Comparison of ENCODE assay signal across 19 cellular contexts in genomic region chr12:106723416-106723815, GRCh38. TPM values are rescaled to one million over a fixed set of nuclear protein-coding genes. Genes with fewer than 3 reads are reported as not detected.
DNase-seq lines count a peak whose midpoint lies in the region; ATAC-seq, FAIRE-seq and TF ChIP-seq lines count a peak whose summit lies in the region.
"Had no signal": no experiment of that assay in that cellular context is flagged by ENCODE, and none has a peak within 500 bp of the region (broad histone marks: within the 10 kb centered on the region; RNA-seq: fewer than 3 reads in every experiment).

No MANE protein-coding gene starts in this region.

- no peak overlapping the region for H3K27ac Mint-ChIP-seq in WTC11
- no peak overlapping the region for H3K27ac Mint-ChIP-seq in osteocyte (ENCODE audit: unreplicated experiment)
- H3K27ac Mint-ChIP-seq in MCF 10A (ENCODE audit: low read depth, unreplicated experiment) = no peak overlapping the region
- H3K27ac Mint-ChIP-seq in natural killer cell = no peak overlapping the region
- H3K27ac Mint-ChIP-seq: CD4-positive, CD25-positive, alpha-beta regulatory T cell had no signal

- H3K27me3 ChIP-seq in transverse colon (no peaks in the 10 kb centered on the region), neuronal stem cell (ENCODE audit: control insufficient read depth in 3 of 3, insufficient read depth in 3 of 3, low read depth in 1 of 3, low read length in 3 of 3) (no peaks in the 10 kb centered on the region)
- H3K27me3 ChIP-seq: BE2C had no signal

- in situ Hi-C loops in transverse colon (cut with MboI; ENCODE audit: low pct_ligation_motif_present in 1 of 4, low pct_unique_long_range_greater_than_20kb in 1 of 4, low sequenced_read_pairs in 3 of 4) = no loop called here

- ATAC-seq in WTC11 (peak; percentile 19; the same call in 1 of the 2 replicates), left colon (peak; percentile 84), natural killer cell (no peak)

- H3K9me3 Mint-ChIP-seq in WTC11 = peaks cover 4% of the 10 kb centered on the region
- no peaks in the 10 kb centered on the region for H3K9me3 Mint-ChIP-seq in osteocyte (ENCODE audit: unreplicated experiment)
- H3K9me3 Mint-ChIP-seq in MCF 10A (ENCODE audit: unreplicated experiment) = no peaks in the 10 kb centered on the region
- no peaks in the 10 kb centered on the region for H3K9me3 Mint-ChIP-seq in natural killer cell
- H3K9me3 Mint-ChIP-seq: CD4-positive, CD25-positive, alpha-beta regulatory T cell had no signal

- H3K14ac ChIP-seq in neuronal stem cell (ENCODE audit: low read length) = no peak overlapping the region

- no peak overlapping the region for H2BK15ac ChIP-seq in neuronal stem cell (ENCODE audit: low read length)

- peaks cover 0 to 8% (median 0%) of the 10 kb centered on the region in 4 donors for H3K4me1 ChIP-seq in transverse colon
- H3K4me1 ChIP-seq in neuronal stem cell (ENCODE audit: control insufficient read depth in 2 of 2, insufficient read depth in 1 of 2, low read depth in 1 of 2, low read length in 2 of 2) = peaks cover 7 to 18% of the 10 kb centered on the region in 2 donors
- H3K4me1 ChIP-seq: BE2C, Caco-2, HAP-1 had no signal

- no peak overlapping the region for H3K18ac ChIP-seq in neuronal stem cell (ENCODE audit: low read length)

- H3K4me3 ChIP-seq in transverse colon = no peak overlapping the region
- H3K4me3 ChIP-seq in neuronal stem cell (ENCODE audit: low read length in 2 of 2) = no peak overlapping the region
- H3K4me3 ChIP-seq: HAP-1 had no signal

- H3K4me3 Mint-ChIP-seq in WTC11 (no peak overlapping the region), osteocyte (ENCODE audit: unreplicated experiment) (no peak overlapping the region), MCF 10A (ENCODE audit: unreplicated experiment) (no peak overlapping the region), natural killer cell (no peak overlapping the region)
- H3K4me3 Mint-ChIP-seq: CD4-positive, CD25-positive, alpha-beta regulatory T cell had no signal

- CTCF ChIA-PET in WTC11 (lab: Charles Lee) (interaction anchor here (0.9 to 1.1 kb wide), 2 partner anchors 45 to 119 kb away, joined by 3 to 4 read pairs; no protein-coding TSS in a partner anchor), MCF 10A (lab: Yijun Ruan, JAX) (no interaction called here)

- no peaks in the 10 kb centered on the region for H3K9me3 ChIP-seq in transverse colon
- H3K9me3 ChIP-seq in neuronal stem cell (replicated peaks in 1 of 2; ENCODE audit: control insufficient read depth in 2 of 2, insufficient read depth in 1 of 2, low read depth in 1 of 2, low read length in 2 of 2) = peaks cover 0 to 13% of the 10 kb centered on the region in 2 donors
- H3K9me3 ChIP-seq: BE2C, Caco-2, HAP-1 had no signal

- H2BK5ac ChIP-seq in neuronal stem cell (ENCODE audit: low read length) = no peak overlapping the region

- no peak overlapping the region for H2BK120ac ChIP-seq in neuronal stem cell (ENCODE audit: low read depth, low read length)

- no peak for DNase-seq in WTC11 (ENCODE audit: low spot score)
- no peak for DNase-seq in left colon
- DNase-seq in osteocyte (ENCODE audit: extremely low spot score, unreplicated experiment) = peak; percentile 49
- DNase-seq in transverse colon = peak; percentile 13
- DNase-seq in MCF 10A (ENCODE audit: unreplicated experiment) = no peak
- no peak for DNase-seq in neuronal stem cell (ENCODE audit: low spot score)
- no peak for DNase-seq in natural killer cell
- DNase-seq in GM12892 (ENCODE audit: insufficient read length) = no peak
- DNase-seq: ACHN; BE2C; C1 segment of cervical spinal cord; Caco-2; CD4-positive, CD25-positive, alpha-beta regulatory T cell had no signal

- no peak overlapping the region for H2AK5ac ChIP-seq in neuronal stem cell (ENCODE audit: low read depth, low read length)

- no peak overlapping the region for H4K91ac ChIP-seq in neuronal stem cell (ENCODE audit: low read depth, low read length, poor library complexity)

- H3K4me2 ChIP-seq in neuronal stem cell (ENCODE audit: insufficient read depth, low read length, poor library complexity, severe bottlenecking) = no peak overlapping the region

- H2AFZ ChIP-seq in neuronal stem cell (ENCODE audit: low read length) = no peak overlapping the region

- TF ChIP-seq POLR2A in transverse colon (IDR thresholded peaks at IDR 0.05) = no peak
- TF ChIP-seq POLR2A in GM12892 (IDR thresholded peaks at IDR 0.05; ENCODE audit: low read depth, low read length) = no peak

- H4K8ac ChIP-seq in neuronal stem cell (ENCODE audit: low read depth, low read length) = no peak overlapping the region

- FAIRE-seq in GM12892 (lab: Jason Lieb, UNC) = no peak
- FAIRE-seq: A204.1, D721Med, G401.6, GM12891 had no signal

- H3K79me1 ChIP-seq in neuronal stem cell (ENCODE audit: low read depth, low read length) = no peaks in the 10 kb centered on the region

- no peak for TF ChIP-seq CTCF in WTC11 (IDR thresholded peaks at IDR 0.05)
- no peak for TF ChIP-seq CTCF in osteocyte (IDR thresholded peaks at IDR 0.05)
- TF ChIP-seq CTCF in transverse colon (IDR thresholded peaks at IDR 0.05) = no peak
- no peak for TF ChIP-seq CTCF in MCF 10A (IDR thresholded peaks at IDR 0.05; ENCODE audit: unreplicated experiment)
- no peak for TF ChIP-seq CTCF in natural killer cell (IDR thresholded peaks at IDR 0.05)

- TF ChIP-seq EP300 in transverse colon (IDR thresholded peaks at IDR 0.05; ENCODE audit: low read depth) = no peak

- BruUV-seq in MCF 10A (replicated peaks; lab: Mats Ljungman, UMichigan) = no TSS peak

- no peak overlapping the region for H3K9ac ChIP-seq in neuronal stem cell (ENCODE audit: low read depth, low read length, poor library complexity)

- no peak overlapping the region for H3K27ac ChIP-seq in transverse colon
- no peak overlapping the region for H3K27ac ChIP-seq in neuronal stem cell (replicated peaks; ENCODE audit: low read length)
- H3K27ac ChIP-seq: HL-60 had no signal

- no peak overlapping the region for H2BK12ac ChIP-seq in neuronal stem cell (ENCODE audit: low read length)

- WGBS in transverse colon (ENCODE audit: low coverage in 1 of 2), 2 donors = 64 to 82% methylated on average over 1 to 3 of the region's 3 CpGs
- WGBS in neuronal stem cell (ENCODE audit: extremely low coverage in 2 of 2, insufficient read length in 2 of 2, insufficient replicate concordance in 1 of 2), 2 donors = no CpG with 5 or more reads among the region's 3 CpGs

- H3K23ac ChIP-seq in neuronal stem cell (ENCODE audit: low read depth, low read length, poor library complexity) = no peak overlapping the region

- peaks cover 11% of the 10 kb centered on the region for H3K4me1 Mint-ChIP-seq in WTC11
- no peaks in the 10 kb centered on the region for H3K4me1 Mint-ChIP-seq in osteocyte (ENCODE audit: unreplicated experiment)
- H3K4me1 Mint-ChIP-seq in MCF 10A (ENCODE audit: insufficient read depth, unreplicated experiment) = no peaks in the 10 kb centered on the region
- no peaks in the 10 kb centered on the region for H3K4me1 Mint-ChIP-seq in natural killer cell
- H3K4me1 Mint-ChIP-seq: CD4-positive, CD25-positive, alpha-beta regulatory T cell had no signal

- H3K36me3 Mint-ChIP-seq in WTC11 (peaks cover under 1% of the 10 kb centered on the region; the same call in 1 of the 2 replicates), osteocyte (ENCODE audit: unreplicated experiment) (no peaks in the 10 kb centered on the region), MCF 10A (ENCODE audit: insufficient read depth, unreplicated experiment) (no peaks in the 10 kb centered on the region), natural killer cell (no peaks in the 10 kb centered on the region)
- H3K36me3 Mint-ChIP-seq: CD4-positive, CD25-positive, alpha-beta regulatory T cell had no signal

- POLR2A ChIA-PET in WTC11 (lab: Charles Lee) = no interaction called here
- POLR2A ChIA-PET in MCF 10A (lab: Yijun Ruan, JAX) = no interaction called here

- intact Hi-C loops in left colon (cut with DNase I, micrococcal nuclease) = no loop called here
- intact Hi-C loops in transverse colon (cut with DNase I; ENCODE audit: low total_unique reads) = no loop called here
- intact Hi-C loops in MCF 10A (cut with micrococcal nuclease) = no loop called here
- intact Hi-C loops in natural killer cell (cut with micrococcal nuclease) = no loop called here

- H3K4ac ChIP-seq in neuronal stem cell (ENCODE audit: low read length) = no peak overlapping the region

- no peaks in the 10 kb centered on the region for H3K36me3 ChIP-seq in transverse colon
- H3K36me3 ChIP-seq in neuronal stem cell (replicated peaks in 1 of 2; ENCODE audit: control insufficient read depth in 2 of 2, insufficient read depth in 2 of 2, low read length in 2 of 2) = peaks cover 0 to 98% of the 10 kb centered on the region in 2 donors
- H3K36me3 ChIP-seq: BE2C, HAP-1 had no signal

- no peaks in the 10 kb centered on the region for H3K27me3 Mint-ChIP-seq in WTC11 (ENCODE audit: low read depth)
- peaks cover 17% of the 10 kb centered on the region for H3K27me3 Mint-ChIP-seq in osteocyte (ENCODE audit: unreplicated experiment)
- H3K27me3 Mint-ChIP-seq in MCF 10A (ENCODE audit: insufficient read depth, unreplicated experiment) = peaks cover 19% of the 10 kb centered on the region
- peaks cover 13 to 18% of the 10 kb centered on the region in 2 donors for H3K27me3 Mint-ChIP-seq in natural killer cell (ENCODE audit: low read depth in 2 of 2)

TF ChIP-seq in WTC11, 78 proteins besides CTCF, POLR2A, EP300 and RAD21 (continues in another document):
- no peak for TF ChIP-seq USF1 (CRISPR knock-in tag; IDR thresholded peaks at IDR 0.05)

RNA-seq across cellular contexts. Expression of gene RIC8B, which starts 51.1 kb away (rescaled TPM):
- total RNA-seq in WTC11 (2021) = 14.5 to 20.2 TPM (median 17.3 TPM) in 3 replicates
- 10 to 100 TPM; 12.7 to 15.6 TPM for total RNA-seq in left colon
- total RNA-seq in osteocyte = 15.0 and 17.0 TPM in 2 replicates
- 10 to 100 TPM; 10.5 to 19.5 (median 16.6) TPM for total RNA-seq in transverse colon
- 10.0 and 10.8 TPM in 2 replicates for total RNA-seq in MCF 10A (2022)
- 10.3 TPM for polyA plus RNA-seq in neuronal stem cell (2013, experiment 1 of 2)
- 10.1 TPM for polyA plus RNA-seq in neuronal stem cell (2013, experiment 2 of 2)
- total RNA-seq in natural killer cell = 10 to 100 TPM; 12.1 to 21.3 (median 15.5) TPM
- polyA plus RNA-seq in GM12892 (2012; ENCODE audit: missing spikeins) = 5.5 TPM

Comparison
In these comparisons a context has a peak if more than half of its experiments do, and no peak if none do; other contexts are left out.
1. ATAC-seq: peak in WTC11 (single experiment) and left colon (single experiment); none in natural killer cell (0 of 3).
2. DNase-seq: peak in osteocyte (single experiment) and transverse colon (single experiment); none in WTC11 (single experiment), left colon (0 of 2), MCF 10A (single experiment), neuronal stem cell (single experiment), natural killer cell (single experiment) and GM12892 (single experiment).